ENCODE assay signal across 8 cellular contexts in genomic region chr1:44721521-44722361, GRCh38. TPM values are rescaled to one million over a fixed set of nuclear protein-coding genes. Genes with fewer than 3 reads are reported as not detected.
A peak's percentile ranks its signal among the peaks of the same experiment; 100 is the strongest.
DNase-seq lines count a peak whose midpoint lies in the region; ATAC-seq, FAIRE-seq and TF ChIP-seq lines count a peak whose summit lies in the region.

No MANE protein-coding gene starts in this region.

- FAIRE-seq in pancreas (lab: Jason Lieb, UNC), result no peak

- ATAC-seq in GM19468 (IDR thresholded peaks at IDR 0.05; ENCODE audit: extremely low read depth, unreplicated experiment), result peak; percentile 48
- ATAC-seq in HG03558 (IDR thresholded peaks at IDR 0.05; ENCODE audit: extremely low read depth, unreplicated experiment), result peak; percentile 65
- ATAC-seq in pancreas, result peak; percentile 82 to 89 (median 85)

- H3K9me3 ChIP-seq in NT2/D1 (ENCODE audit: insufficient read depth, low read length) (no peaks in the 10 kb centered on the region), pancreas (no peaks in the 10 kb centered on the region)

- peak overlapping the region; percentile 21 for H3K9ac ChIP-seq in NT2/D1 (ENCODE audit: insufficient read length, low read depth)

- 32 to 41% methylated on average over 14 of the region's 14 CpGs for WGBS in pancreas, 2 donors

- DNase-seq in DMS 273 treated with DMSO at 0.1 percent for 48 hours (lab: John Stamatoyannopoulos, UW), result peak; percentile 99
- DNase-seq in NT2/D1 (ENCODE audit: low read depth, low spot score), result peak; percentile 92
- DNase-seq in activated T-cell treated with anti-CD3 and anti-CD28 coated beads for 1 hour (ENCODE audit: low read depth), result peak; percentile 50
- peak; percentile 96 for DNase-seq in fibroblast of pulmonary artery (ENCODE audit: low read depth)
- DNase-seq in pancreas, result peak in 2 of 6 donors; percentile 46 to 61
- DNase-seq in ecto neural progenitor cell (ENCODE audit: low spot score), result no peak

- intact Hi-C loops in pancreas (cut with DNase I), result no loop called here

- H3K36me3 ChIP-seq in NT2/D1 (ENCODE audit: insufficient read depth, insufficient read length, low read length) (no peaks in the 10 kb centered on the region), pancreas (no peaks in the 10 kb centered on the region)

- H3K4me1 ChIP-seq in NT2/D1 (ENCODE audit: insufficient read depth, insufficient read length) (peaks cover 7% of the 10 kb centered on the region), pancreas (no peaks in the 10 kb centered on the region)

- TF ChIP-seq CTCF in fibroblast of pulmonary artery (IDR thresholded peaks at IDR 0.05; ENCODE audit: low read length, missing control alignments), result no peak
- TF ChIP-seq CTCF in pancreas (IDR thresholded peaks at IDR 0.05), result no peak

- peak overlapping the region; percentile 30 to 50 (median 40) for H3K27ac ChIP-seq in pancreas

- H3K4me3 ChIP-seq in NT2/D1 (ENCODE audit: insufficient read length, low read depth), result no peak overlapping the region
- H3K4me3 ChIP-seq in fibroblast of pulmonary artery (replicated peaks; ENCODE audit: low read depth, low read length), result no peak overlapping the region
- H3K4me3 ChIP-seq in pancreas, result no peak overlapping the region

- H3K27me3 ChIP-seq in NT2/D1 (ENCODE audit: insufficient read depth, insufficient read length) (no peaks in the 10 kb centered on the region), pancreas (no peaks in the 10 kb centered on the region)

RNA-seq across cellular contexts. Expression of gene RNU5D-1, which starts 9.2 kb away (rescaled TPM):
- not detected for total RNA-seq in pancreas
- polyA plus RNA-seq in pancreas, result not detected

RNA-seq across cellular contexts. Expression of gene KIF2C, which starts 17.9 kb away (rescaled TPM):
- 1 to 10 TPM in 2 of 6 donors, under 1 TPM in 3, not detected in 1; 0.12 to 1.6 (median 0.44) TPM for total RNA-seq in pancreas
- under 1 TPM; 0.30 to 0.40 TPM for polyA plus RNA-seq in pancreas

RNA-seq across cellular contexts. Expression of gene ARMH1, which starts 47.2 kb away (rescaled TPM):
- 1 to 10 TPM in 3 of 6 donors, under 1 TPM in 3; 0.42 to 2.9 (median 1.1) TPM for total RNA-seq in pancreas
- 10 to 100 TPM in 1 of 2 donors, 1 to 10 TPM in 1; 5.6 to 10.7 TPM for polyA plus RNA-seq in pancreas

RNA-seq across cellular contexts. Expression of gene TMEM53, which starts 47.5 kb away (rescaled TPM):
- total RNA-seq in pancreas, result 1 to 10 TPM; 2.6 to 5.4 (median 3.7) TPM
- polyA plus RNA-seq in pancreas, result 10 to 100 TPM in 1 of 2 donors, 1 to 10 TPM in 1; 5.5 to 10.4 TPM

RNA-seq across cellular contexts. Expression of gene RPS8, which starts 53.6 kb away (rescaled TPM):
- total RNA-seq in pancreas, result 1,000 to 10,000 TPM in 4 of 6 donors, 100 to 1,000 TPM in 2; 843 to 1,579 (median 1,280) TPM
- polyA plus RNA-seq in pancreas, result 1,000 to 10,000 TPM; 1,365 to 1,938 TPM
